Comparison of ENCODE assay signal across 8 cellular contexts in the genomic region with DNA sequence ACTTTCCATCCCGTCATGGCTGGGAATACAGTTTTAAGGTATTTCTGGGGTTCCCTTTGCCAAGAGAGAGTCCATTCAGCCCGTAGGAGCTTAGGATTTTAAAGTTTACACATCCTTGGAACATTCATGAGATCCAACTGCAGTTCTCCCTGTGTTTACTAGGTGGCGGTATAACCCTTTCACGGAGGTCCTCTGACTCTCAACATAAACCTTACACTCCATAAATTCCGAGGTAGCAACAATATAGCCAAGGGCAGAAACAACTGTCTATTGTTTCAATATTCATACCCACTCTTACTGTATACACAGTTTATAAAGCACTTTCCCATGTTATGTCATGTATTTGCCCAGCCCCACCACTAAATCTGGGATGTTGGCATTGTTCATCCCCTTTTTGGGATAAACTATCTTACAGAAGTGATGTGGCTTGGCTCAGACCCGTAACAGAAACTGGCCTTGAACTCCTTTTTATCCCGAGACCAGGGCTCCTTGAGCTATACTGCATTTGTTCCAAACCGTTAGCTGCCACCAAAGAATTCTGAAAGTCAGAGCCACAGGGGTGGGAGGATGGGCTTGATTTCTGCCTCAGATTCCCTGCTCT.
A peak's percentile ranks its signal among the peaks of the same experiment; 100 is the strongest.
DNase-seq lines count a peak whose midpoint lies in the region; FAIRE-seq and TF ChIP-seq lines count a peak whose summit lies in the region.

No MANE protein-coding gene starts in this region.

- peaks cover 11% of the 10 kb centered on the region for H3K27me3 Mint-ChIP-seq in activated CD4-positive, alpha-beta T cell treated with anti-CD3 and anti-CD28 coated beads, Interleukin-2, amount 10 ng/mL, durations not matched to agents 7 days and 5 days

- CTCF ChIA-PET in activated CD4-positive, alpha-beta T cell treated with anti-CD3 and anti-CD28 coated beads, Interleukin-2, amount 10 ng/mL, durations not matched to agents 7 days and 5 days (lab: Charles Lee), result no interaction called here

- H3K27ac ChIP-seq in HL-60 (replicated peaks) (no peak overlapping the region), breast epithelium (no peak overlapping the region)

- intact Hi-C loops in breast epithelium (cut with DNase I; ENCODE audit: low total_unique reads), result no loop called here

- peak; percentile 88 for TF ChIP-seq CTCF in HL-60 (IDR thresholded peaks at IDR 0.05; ENCODE audit: insufficient read depth, low read length)
- TF ChIP-seq CTCF in breast epithelium (IDR thresholded peaks at IDR 0.05), result peak in 2 of 3 donors; percentile 64 to 72

- no peaks in the 10 kb centered on the region for H3K4me1 ChIP-seq in breast epithelium

- H3K4me3 Mint-ChIP-seq in activated CD4-positive, alpha-beta T cell treated with anti-CD3 and anti-CD28 coated beads, Interleukin-2, amount 10 ng/mL, durations not matched to agents 7 days and 5 days, result no peak overlapping the region

- TF ChIP-seq POLR2A in breast epithelium (IDR thresholded peaks at IDR 0.05), result no peak

- H3K4me3 ChIP-seq in HL-60 (replicated peaks; ENCODE audit: insufficient read depth, low read length) (no peak overlapping the region), breast epithelium (no peak overlapping the region)

- no peaks in the 10 kb centered on the region for H3K36me3 Mint-ChIP-seq in activated CD4-positive, alpha-beta T cell treated with anti-CD3 and anti-CD28 coated beads, Interleukin-2, amount 10 ng/mL, durations not matched to agents 7 days and 5 days (ENCODE audit: low read depth)

- no peaks in the 10 kb centered on the region for H3K4me1 Mint-ChIP-seq in activated CD4-positive, alpha-beta T cell treated with anti-CD3 and anti-CD28 coated beads, Interleukin-2, amount 10 ng/mL, durations not matched to agents 7 days and 5 days

- no peaks in the 10 kb centered on the region for H3K9me3 ChIP-seq in breast epithelium

- H3K9me3 Mint-ChIP-seq in activated CD4-positive, alpha-beta T cell treated with anti-CD3 and anti-CD28 coated beads, Interleukin-2, amount 10 ng/mL, durations not matched to agents 7 days and 5 days, result no peaks in the 10 kb centered on the region

- FAIRE-seq in urothelium cell line (lab: Jason Lieb, UNC), result no peak

- H3K27me3 ChIP-seq in HL-60 (ENCODE audit: insufficient read depth, poor library complexity, severe bottlenecking) (no peaks in the 10 kb centered on the region), breast epithelium (no peaks in the 10 kb centered on the region)

- POLR2A ChIA-PET in activated CD4-positive, alpha-beta T cell treated with anti-CD3 and anti-CD28 coated beads, Interleukin-2, amount 10 ng/mL, durations not matched to agents 7 days and 5 days (lab: Charles Lee), result no interaction called here

- peak; percentile 10 for DNase-seq in activated CD4-positive, alpha-beta T cell treated with anti-CD3 and anti-CD28 coated beads, Interleukin-2, amount 10 ng/mL, durations not matched to agents 7 days and 5 days
- DNase-seq in activated CD4-positive, alpha-beta T cell treated with anti-CD3 and anti-CD28 coated beads for 1 hour, result no peak
- DNase-seq in HL-60 (ENCODE audit: low read depth in 1 of 2, low spot score in 1 of 2), result peak; percentile 1 to 27
- peak; percentile 61 for DNase-seq in NCI-H82 (lab: John Stamatoyannopoulos, UW)
- no peak for DNase-seq in breast epithelium (ENCODE audit: low spot score in 2 of 2)
- peak; percentile 78 for DNase-seq in left kidney (ENCODE audit: low read depth, low spot score)
- DNase-seq in urothelium cell line (ENCODE audit: low spot score), result peak; percentile 66
- no peak for DNase-seq in NK-92 treated with Interleukin-12 subunit alpha and Interleukin-12 subunit beta, amount 100 ng/mL, for 24 hours (lab: John Stamatoyannopoulos, UW)

- H3K27ac Mint-ChIP-seq in activated CD4-positive, alpha-beta T cell treated with anti-CD3 and anti-CD28 coated beads, Interleukin-2, amount 10 ng/mL, durations not matched to agents 7 days and 5 days, result no peak overlapping the region

- no peaks in the 10 kb centered on the region for H3K36me3 ChIP-seq in breast epithelium

Comparison
In these comparisons a context has a peak if more than half of its experiments do, and no peak if none do; other contexts are left out.
1. DNase-seq: peak in activated CD4-positive, alpha-beta T cell treated with anti-CD3 and anti-CD28 coated beads, Interleukin-2, amount 10 ng/mL, durations not matched to agents 7 days and 5 days (single experiment), HL-60 (2 of 2), NCI-H82 (single experiment), left kidney (single experiment) and urothelium cell line (single experiment); none in activated CD4-positive, alpha-beta T cell treated with anti-CD3 and anti-CD28 coated beads for 1 hour (single experiment), breast epithelium (0 of 2) and NK-92 treated with Interleukin-12 subunit alpha and Interleukin-12 subunit beta, amount 100 ng/mL, for 24 hours (single experiment).